In genomic region chr15:66389098-66389858, GRCh38 we compare ENCODE assay signal across 11 cellular contexts. TPM values are rescaled to one million over a fixed set of nuclear protein-coding genes. Genes with fewer than 3 reads are reported as not detected.
A peak's percentile ranks its signal among the peaks of the same experiment; 100 is the strongest.
DNase-seq lines count a peak whose midpoint lies in the region; ATAC-seq and TF ChIP-seq lines count a peak whose summit lies in the region.
"Had no signal": no experiment of that assay in that cellular context is flagged by ENCODE, and none has a peak within 500 bp of the region (broad histone marks: within the 10 kb centered on the region; RNA-seq: fewer than 3 reads in every experiment).

No MANE protein-coding gene starts in this region.

- peaks cover 43 to 86% of the 10 kb centered on the region in 2 donors for H3K4me1 Mint-ChIP-seq in stimulated activated naive B cell treated with anti-CD40 and anti-IgM and Interleukin-4, amounts not matched to agents 10 μg/mL and 1 μg/mL and 100 μg/mL, for 72 hours

- H3K27ac Mint-ChIP-seq in stimulated activated naive B cell treated with anti-CD40 and anti-IgM and Interleukin-4, amounts not matched to agents 10 μg/mL and 1 μg/mL and 100 μg/mL, for 72 hours: peak overlapping the region; percentile 81

- peaks cover 30% of the 10 kb centered on the region for H3K36me3 ChIP-seq in RWPE2 (ENCODE audit: low read depth)
- H3K36me3 ChIP-seq in effector memory CD4-positive, alpha-beta T cell (ENCODE audit: control insufficient read depth, insufficient read depth, low read length): no peaks in the 10 kb centered on the region

- H3K9me3 ChIP-seq in RWPE2 (ENCODE audit: severe bottlenecking): no peaks in the 10 kb centered on the region
- no peaks in the 10 kb centered on the region for H3K9me3 ChIP-seq in effector memory CD4-positive, alpha-beta T cell (ENCODE audit: control insufficient read depth, low read length)

- no peaks in the 10 kb centered on the region for H3K27me3 ChIP-seq in RWPE2 (ENCODE audit: insufficient read depth, poor library complexity, severe bottlenecking)
- no peaks in the 10 kb centered on the region for H3K27me3 ChIP-seq in effector memory CD4-positive, alpha-beta T cell (replicated peaks; ENCODE audit: control insufficient read depth, insufficient read depth, low read length, poor library complexity, severe bottlenecking)

- peak overlapping the region; percentile 97 for H3K27ac ChIP-seq in RWPE2 (ENCODE audit: poor library complexity, severe bottlenecking)
- peak overlapping the region; percentile 32 for H3K27ac ChIP-seq in effector memory CD4-positive, alpha-beta T cell (ENCODE audit: insufficient read depth, low read length, poor library complexity, severe bottlenecking)

- H3K27me3 Mint-ChIP-seq in stimulated activated naive B cell treated with anti-CD40 and anti-IgM and Interleukin-4, amounts not matched to agents 10 μg/mL and 1 μg/mL and 100 μg/mL, for 72 hours: no peaks in the 10 kb centered on the region

- H3K9me3 Mint-ChIP-seq in stimulated activated naive B cell treated with anti-CD40 and anti-IgM and Interleukin-4, amounts not matched to agents 10 μg/mL and 1 μg/mL and 100 μg/mL, for 72 hours: no peaks in the 10 kb centered on the region

- peaks cover 40% of the 10 kb centered on the region for H3K4me1 ChIP-seq in RWPE2 (ENCODE audit: insufficient read depth, poor library complexity, severe bottlenecking)
- peaks cover 55% of the 10 kb centered on the region for H3K4me1 ChIP-seq in effector memory CD4-positive, alpha-beta T cell (ENCODE audit: control insufficient read depth, insufficient read depth, low read length, poor library complexity, severe bottlenecking)

- H3K4me3 Mint-ChIP-seq in stimulated activated naive B cell treated with anti-CD40 and anti-IgM and Interleukin-4, amounts not matched to agents 10 μg/mL and 1 μg/mL and 100 μg/mL, for 72 hours: peak overlapping the region; percentile 48 to 90

- TF ChIP-seq CTCF in RWPE2 (IDR thresholded peaks at IDR 0.05; ENCODE audit: poor library complexity, severe bottlenecking): no peak

- no peak overlapping the region for H3K4me3 ChIP-seq in RWPE2 (ENCODE audit: severe bottlenecking)
- H3K4me3 ChIP-seq in effector memory CD4-positive, alpha-beta T cell (ENCODE audit: insufficient read depth, low read depth, low read length, poor library complexity, severe bottlenecking): no peak overlapping the region

- no peak for ATAC-seq in RWPE2 (ENCODE audit: low read depth)
- peak in 1 of 2 donors; percentile 8 for ATAC-seq in stimulated activated naive B cell treated with anti-CD40 and anti-IgM and Interleukin-4, amounts not matched to agents 10 μg/mL and 1 μg/mL and 100 μg/mL, for 72 hours (replicated peaks)
- ATAC-seq in HG02571 (IDR thresholded peaks at IDR 0.05; ENCODE audit: unreplicated experiment): no peak

- DNase-seq in activated T-cell treated with anti-CD3 and anti-CD28 coated beads, Interleukin-2, amount 50 U/mL, for 1 hour: peak; percentile 26
- DNase-seq in activated T-cell treated with anti-CD3 and anti-CD28 coated beads for 4 hours (no peak), RWPE2 (ENCODE audit: low spot score) (no peak), UCSD-AML1 (lab: John Stamatoyannopoulos, UW; ENCODE audit: unreplicated experiment) (no peak), mucosa of gallbladder (ENCODE audit: low spot score) (no peak)
- peak in 2 of 3 donors; percentile 2 to 21 for DNase-seq in effector memory CD4-positive, alpha-beta T cell
- peak; percentile 40 for DNase-seq in stimulated activated naive B cell treated with anti-CD40 and anti-IgM and Interleukin-4, amounts not matched to agents 10 μg/mL and 1 μg/mL and 100 μg/mL, for 72 hours
- DNase-seq: ACHN; NCI-H1417 treated with DMSO at 0.1 percent for 48 hours; stimulated activated naive CD4-positive, alpha-beta T cell had no signal

- H3K36me3 Mint-ChIP-seq in stimulated activated naive B cell treated with anti-CD40 and anti-IgM and Interleukin-4, amounts not matched to agents 10 μg/mL and 1 μg/mL and 100 μg/mL, for 72 hours: peaks cover 26 to 52% of the 10 kb centered on the region in 2 donors

RNA-seq across cellular contexts. Expression of gene MAP2K1, which starts 2.6 kb away (rescaled TPM):
- total RNA-seq in mucosa of gallbladder: 48.2 TPM

RNA-seq across cellular contexts. Expression of gene TIPIN, which starts 32.8 kb away (rescaled TPM):
- total RNA-seq in mucosa of gallbladder: 4.0 TPM

Comparison
In these comparisons a context has a peak if more than half of its experiments do, and no peak if none do; other contexts are left out.
1. DNase-seq: peak in activated T-cell treated with anti-CD3 and anti-CD28 coated beads, Interleukin-2, amount 50 U/mL, for 1 hour (single experiment), effector memory CD4-positive, alpha-beta T cell (2 of 3) and stimulated activated naive B cell treated with anti-CD40 and anti-IgM and Interleukin-4, amounts not matched to agents 10 μg/mL and 1 μg/mL and 100 μg/mL, for 72 hours (single experiment); none in activated T-cell treated with anti-CD3 and anti-CD28 coated beads for 4 hours (single experiment), RWPE2 (single experiment), UCSD-AML1 (single experiment) and mucosa of gallbladder (single experiment).